In genomic region chr3:178845446-178846118, GRCh38 we compare ENCODE assay signal across 21 cellular contexts.
DNase-seq lines count a peak whose midpoint lies in the region; ATAC-seq, FAIRE-seq and TF ChIP-seq lines count a peak whose summit lies in the region.
"Had no signal": no experiment of that assay in that cellular context is flagged by ENCODE, and none has a peak within 500 bp of the region (broad histone marks: within the 10 kb centered on the region; RNA-seq: fewer than 3 reads in every experiment).

No MANE protein-coding gene starts in this region.

- H3K27ac ChIP-seq in A549 (no peak overlapping the region), stomach (peak overlapping the region in 1 of 5 donors; percentile 5), adrenal gland (no peak overlapping the region)
- H3K27ac ChIP-seq: hepatocyte, RWPE1 had no signal

- ATAC-seq in A549 = no peak
- ATAC-seq: left cardiac atrium; naive thymus-derived CD8-positive, alpha-beta T cell; sciatic nerve; stimulated activated memory B cell treated with anti-CD40 and anti-IgM and Interleukin-4, amounts not matched to agents 10 μg/mL and 1 μg/mL and 100 μg/mL, for 72 hours had no signal

- H3K4me3 ChIP-seq in A549 (no peak overlapping the region), astrocyte of the cerebellum (ENCODE audit: low read depth, low read length) (no peak overlapping the region), lower leg skin (ENCODE audit: low read depth, poor library complexity, severe bottlenecking) (no peak overlapping the region), stomach (no peak overlapping the region), adrenal gland (no peak overlapping the region)
- H3K4me3 ChIP-seq: hepatocyte had no signal

- in situ Hi-C loops in astrocyte of the cerebellum (cut with HindIII; ENCODE audit: low sequenced_read_pairs) = no loop called here

- no peak overlapping the region for H3K4me2 ChIP-seq in A549
- H3K4me2 ChIP-seq: hepatocyte had no signal

- 0% methylated on average over 3 of the region's 3 CpGs for WGBS in A549 (ENCODE audit: missing lambda C conversion rate)
- 45 to 54% methylated on average over 3 of the region's 3 CpGs for WGBS in lower leg skin, 2 donors
- 64 to 80% (median 77%) methylated on average over 3 of the region's 3 CpGs for WGBS in stomach, 5 donors
- WGBS in adrenal gland, 4 donors = 66 to 74% (median 72%) methylated on average over 3 of the region's 3 CpGs

- no peak for TF ChIP-seq CTCF in A549 (IDR thresholded peaks at IDR 0.05)
- TF ChIP-seq CTCF in astrocyte of the cerebellum (IDR thresholded peaks at IDR 0.05; ENCODE audit: low read depth, low read length, missing control alignments) = no peak
- TF ChIP-seq CTCF in lower leg skin (IDR thresholded peaks at IDR 0.05) = no peak
- no peak for TF ChIP-seq CTCF in stomach (IDR thresholded peaks at IDR 0.05)
- no peak for TF ChIP-seq CTCF in adrenal gland (IDR thresholded peaks at IDR 0.05)

- H3K9me3 ChIP-seq in A549 = no peaks in the 10 kb centered on the region
- peaks cover 0 to 1% (median under 1%) of the 10 kb centered on the region in 4 donors for H3K9me3 ChIP-seq in stomach
- H3K9me3 ChIP-seq in adrenal gland (replicated peaks in 1 of 3) = no peaks in the 10 kb centered on the region

- H3K36me3 ChIP-seq in stomach = no peaks in the 10 kb centered on the region
- no peaks in the 10 kb centered on the region for H3K36me3 ChIP-seq in adrenal gland (replicated peaks in 1 of 2)

- no peak for FAIRE-seq in A549 (lab: Jason Lieb, UNC)
- FAIRE-seq: D721Med had no signal

- TF ChIP-seq EP300 in A549 (IDR thresholded peaks at IDR 0.05) (no peak), stomach (IDR thresholded peaks at IDR 0.05) (no peak)

- H3K4me1 ChIP-seq in A549 (no peaks in the 10 kb centered on the region), stomach (peaks cover 0 to 16% (median 0%) of the 10 kb centered on the region in 4 donors), adrenal gland (replicated peaks in 1 of 2) (no peaks in the 10 kb centered on the region)

- no peaks in the 10 kb centered on the region for H3K27me3 ChIP-seq in stomach
- no peaks in the 10 kb centered on the region for H3K27me3 ChIP-seq in adrenal gland
- H3K27me3 ChIP-seq: hepatocyte had no signal

- intact Hi-C loops in lower leg skin (cut with DNase I; ENCODE audit: low total_unique reads) = no loop called here
- intact Hi-C loops in stomach (cut with DNase I; ENCODE audit: low total_unique reads) = no loop called here
- intact Hi-C loops in adrenal gland (cut with DNase I) = no loop called here

- POLR2A ChIA-PET in A549 (lab: Yijun Ruan, JAX) = no interaction called here

- CTCF ChIA-PET in A549 (lab: Yijun Ruan, JAX) = no interaction called here

- no peak for DNase-seq in A549 (ENCODE audit: low read depth in 1 of 2, low spot score in 1 of 2)
- DNase-seq in HT1080 (ENCODE audit: low read depth) = peak; percentile 42
- peak; percentile 5 for DNase-seq in astrocyte of the cerebellum (ENCODE audit: low read depth)
- DNase-seq in kidney tubule cell (ENCODE audit: low spot score) = peak; percentile 12
- DNase-seq in lower leg skin (ENCODE audit: low spot score in 2 of 2) = no peak
- no peak for DNase-seq in NCI-H526 treated with DMSO at 0.1 percent for 48 hours (lab: John Stamatoyannopoulos, UW)
- no peak for DNase-seq in stomach
- DNase-seq in adrenal gland = no peak
- DNase-seq: ACHN; activated CD4-positive, alpha-beta T cell treated with anti-CD3 and anti-CD28 coated beads for 48 hours; activated naive CD8-positive, alpha-beta T cell treated with anti-CD3 and anti-CD28 coated beads for 36 hours; activated T-cell treated with anti-CD3 and anti-CD28 coated beads, Interleukin-2, amount 50 U/mL, for 1 hour; H7; left cardiac atrium; naive thymus-derived CD8-positive, alpha-beta T cell; NCI-H2029 had no signal

- TF ChIP-seq POLR2A in A549 (IDR thresholded peaks at IDR 0.05; ENCODE audit: low read length) = no peak
- TF ChIP-seq POLR2A in lower leg skin (IDR thresholded peaks at IDR 0.05) = no peak
- TF ChIP-seq POLR2A in stomach (IDR thresholded peaks at IDR 0.05) = no peak
- no peak for TF ChIP-seq POLR2A in adrenal gland (IDR thresholded peaks at IDR 0.05)

- TF ChIP-seq RAD21 in A549 (conservative IDR thresholded peaks at IDR 0.05 in 1 of 2, IDR thresholded peaks at IDR 0.05 in 1 of 2) = no peak

TF ChIP-seq in A549, 52 proteins besides CTCF, POLR2A, EP300 and RAD21:
- TF ChIP-seq NPAS2 (CRISPR knock-in tag; IDR thresholded peaks at IDR 0.05; ENCODE audit: borderline replicate concordance) (no peak), USF2 (IDR thresholded peaks at IDR 0.05) (0 out of 2 replicates have a peak, but pooled peaks have one; percentile 8)

Comparison
In these comparisons a context has a peak if more than half of its experiments do, and no peak if none do; other contexts are left out.
1. DNase-seq: peak in HT1080 (single experiment), astrocyte of the cerebellum (single experiment) and kidney tubule cell (single experiment); none in A549 (0 of 2), lower leg skin (0 of 2), NCI-H526 treated with DMSO at 0.1 percent for 48 hours (single experiment), stomach (single experiment) and adrenal gland (0 of 7).